ENCODE assay signal across 8 cellular contexts in the genomic region with DNA sequence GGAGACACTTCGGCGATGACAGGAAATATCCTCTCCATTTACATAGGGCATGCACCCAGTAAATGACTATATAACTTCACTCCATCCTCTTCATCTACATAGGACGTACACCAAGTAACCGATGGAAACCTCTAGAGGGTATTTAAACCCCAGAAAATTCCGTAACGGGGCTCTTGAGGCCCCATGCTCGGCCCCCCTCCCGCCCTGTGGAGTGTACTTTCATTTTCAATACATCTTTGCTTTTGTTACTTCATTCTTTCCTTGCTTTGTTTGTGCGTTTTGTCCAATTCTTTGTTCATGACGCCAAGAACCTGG. TPM values are rescaled to one million over a fixed set of nuclear protein-coding genes. Genes with fewer than 3 reads are reported as not detected.
DNase-seq lines count a peak whose midpoint lies in the region; ATAC-seq and TF ChIP-seq lines count a peak whose summit lies in the region.

No MANE protein-coding gene starts in this region.

- TF ChIP-seq POLR2A in Peyer's patch (IDR thresholded peaks at IDR 0.05) = no peak
- no peak for TF ChIP-seq POLR2A in esophagus squamous epithelium (IDR thresholded peaks at IDR 0.05)

- ATAC-seq in psoas muscle (peak in 2 of 4 donors; percentile 6 to 25), GM18498 (IDR thresholded peaks at IDR 0.05; ENCODE audit: unreplicated experiment) (no peak), GM18511 (IDR thresholded peaks at IDR 0.05; ENCODE audit: unreplicated experiment) (no peak)

- H3K9me3 ChIP-seq in Peyer's patch = no peaks in the 10 kb centered on the region
- no peaks in the 10 kb centered on the region for H3K9me3 ChIP-seq in esophagus squamous epithelium
- H3K9me3 ChIP-seq in psoas muscle = no peaks in the 10 kb centered on the region

- intact Hi-C loops in esophagus squamous epithelium (cut with DNase I) (no loop called here), psoas muscle (cut with DNase I) (no loop called here)

- TF ChIP-seq CTCF in Peyer's patch (IDR thresholded peaks at IDR 0.05) (no peak), esophagus squamous epithelium (IDR thresholded peaks at IDR 0.05) (no peak), psoas muscle (IDR thresholded peaks at IDR 0.05) (no peak)

- H3K4me1 ChIP-seq in Peyer's patch = peaks cover 0 to 21% (median 0%) of the 10 kb centered on the region in 4 donors
- peaks cover 3 to 51% (median 15%) of the 10 kb centered on the region in 3 donors for H3K4me1 ChIP-seq in esophagus squamous epithelium
- no peaks in the 10 kb centered on the region for H3K4me1 ChIP-seq in psoas muscle

- H3K36me3 ChIP-seq in Peyer's patch (no peaks in the 10 kb centered on the region), esophagus squamous epithelium (no peaks in the 10 kb centered on the region), psoas muscle (ENCODE audit: insufficient read depth in 1 of 2, low read depth in 1 of 2) (no peaks in the 10 kb centered on the region)

- 23 to 24% methylated on average over 10 of the region's 10 CpGs for WGBS in esophagus squamous epithelium, 2 donors
- 8 to 20% (median 16%) methylated on average over 10 of the region's 10 CpGs for WGBS in psoas muscle, 3 donors

- H3K27ac ChIP-seq in Peyer's patch (peak overlapping the region; percentile 49 to 76 (median 72)), esophagus squamous epithelium (peak overlapping the region; percentile 74 to 92 (median 87)), psoas muscle (peak overlapping the region; percentile 65)

- peaks cover 0 to 9% of the 10 kb centered on the region in 2 donors for H3K27me3 ChIP-seq in Peyer's patch
- H3K27me3 ChIP-seq in esophagus squamous epithelium = peaks cover 0 to 32% (median 2%) of the 10 kb centered on the region in 4 donors
- peaks cover 0 to 17% (median 7%) of the 10 kb centered on the region in 3 donors for H3K27me3 ChIP-seq in psoas muscle (ENCODE audit: insufficient read depth in 3 of 3, low read length in 2 of 3)

- DNase-seq in Peyer's patch = no peak
- DNase-seq in esophagus squamous epithelium (lab: John Stamatoyannopoulos, UW) = no peak
- DNase-seq in psoas muscle = no peak
- no peak for DNase-seq in kidney glomerular epithelial cell (lab: John Stamatoyannopoulos, UW)
- no peak for DNase-seq in OCI-M2 (lab: John Stamatoyannopoulos, UW; ENCODE audit: unreplicated experiment)

- H3K4me3 ChIP-seq in GM08714 (ENCODE audit: low read length) (peak overlapping the region; percentile 75; the same call in 1 of the 2 replicates), Peyer's patch (peak overlapping the region; percentile 36 to 62 (median 50)), esophagus squamous epithelium (peak overlapping the region; percentile 44 to 71 (median 58)), psoas muscle (peak overlapping the region; percentile 79)

RNA-seq across cellular contexts. Expression of a gene that starts 7.5 kb away (rescaled TPM):
- total RNA-seq in Peyer's patch = 10 to 100 TPM; 11.0 to 93.3 (median 24.3) TPM
- 10 to 100 TPM in 2 of 4 donors, 1 to 10 TPM in 2; 3.9 to 78.6 (median 10.8) TPM for total RNA-seq in esophagus squamous epithelium
- 10 to 100 TPM; 10.8 to 19.0 (median 17.8) TPM for total RNA-seq in psoas muscle
- polyA plus RNA-seq in psoas muscle = 10 to 100 TPM; 16.5 to 24.0 (median 22.6) TPM

RNA-seq across cellular contexts. Expression of a gene that starts 47.7 kb away (rescaled TPM):
- total RNA-seq in Peyer's patch (100 to 1,000 TPM in 3 of 4 donors, 10 to 100 TPM in 1; 54.5 to 162 (median 142) TPM), esophagus squamous epithelium (10 to 100 TPM in 2 of 4 donors, 1 to 10 TPM in 2; 5.3 to 14.1 (median 10.0) TPM), psoas muscle (10 to 100 TPM in 2 of 4 donors, 1 to 10 TPM in 2; 1.8 to 18.1 (median 8.7) TPM)
- 1 to 10 TPM; 2.2 to 4.4 (median 2.4) TPM for polyA plus RNA-seq in psoas muscle
